In the genomic region with DNA sequence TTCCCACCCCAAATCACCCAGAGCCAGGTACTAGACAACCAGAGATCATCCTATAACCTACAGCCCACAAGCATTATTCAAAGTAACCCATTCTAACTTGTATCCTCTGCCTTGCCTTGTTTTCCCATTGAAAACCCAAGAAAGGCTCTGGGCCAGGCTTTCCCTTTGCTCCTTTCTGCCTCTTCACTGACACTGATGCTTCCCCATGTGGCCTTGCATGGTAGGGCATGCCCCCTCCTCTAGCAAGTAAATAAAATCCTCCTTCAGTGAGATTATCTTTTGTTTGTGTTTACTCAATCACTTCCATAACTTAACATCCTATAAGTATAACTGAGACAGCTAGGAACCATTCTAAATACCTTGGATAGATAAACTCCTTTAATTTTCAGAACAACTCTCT, we compare ENCODE assay signal across 36 cellular contexts.
"Had no signal": no experiment of that assay in that cellular context is flagged by ENCODE, and none has a peak within 500 bp of the region (broad histone marks: within the 10 kb centered on the region; RNA-seq: fewer than 3 reads in every experiment).

No MANE protein-coding gene starts in this region.

- H3K79me2 ChIP-seq: parathyroid adenoma had no signal

- H3K9ac ChIP-seq: parathyroid adenoma had no signal

- H3K27me3 Mint-ChIP-seq: activated CD4-positive, alpha-beta T cell treated with anti-CD3 and anti-CD28 coated beads, Interleukin-2, amount 10 ng/mL, durations not matched to agents 24 days and 14 days; stimulated activated memory B cell treated with anti-CD40 and anti-IgM and Interleukin-4, amounts not matched to agents 10 μg/mL and 1 μg/mL and 100 μg/mL, for 72 hours had no signal

- H3K4me2 ChIP-seq: smooth muscle cell had no signal

- H3K9me3 Mint-ChIP-seq: activated CD4-positive, alpha-beta memory T cell treated with anti-CD3 and anti-CD28 coated beads for 36 hours; activated CD4-positive, alpha-beta T cell treated with anti-CD3 and anti-CD28 coated beads, Interleukin-2, amount 10 ng/mL, durations not matched to agents 24 days and 14 days; activated naive CD4-positive, alpha-beta T cell treated with anti-CD3 and anti-CD28 coated beads, Interleukin-2, amount 10 ng/mL, durations not matched to agents 7 days and 5 days; activated naive CD8-positive, alpha-beta T cell treated with anti-CD3 and anti-CD28 coated beads, Interleukin-2, amount 10 ng/mL, durations not matched to agents 7 days and 5 days; mesothelial cell of epicardium; stimulated activated memory B cell treated with anti-CD40 and anti-IgM and Interleukin-4, amounts not matched to agents 10 μg/mL and 1 μg/mL and 100 μg/mL, for 72 hours; stimulated activated naive CD8-positive, alpha-beta T cell treated with anti-CD3 and anti-CD28 coated beads, Interleukin-15, amount 100 ng/mL, for 72 hours; T-helper 1 cell treated with Interleukin-12 subunit alpha and Interleukin-12 subunit beta and Interleukin-4 antibody, amounts not matched to agents 30 μg/mL and 1 μg/mL, for 36 hours had no signal

- H3K4me1 ChIP-seq: parathyroid adenoma, right atrium auricular region, upper lobe of left lung, vagina had no signal

- FAIRE-seq: astrocyte, islet of Langerhans, TTC549 had no signal

- H3K36me3 ChIP-seq: brain microvascular endothelial cell, right atrium auricular region, upper lobe of left lung, vagina had no signal

- H3K4me3 ChIP-seq: coronary artery, dorsolateral prefrontal cortex, right atrium auricular region, smooth muscle cell, upper lobe of left lung, vagina had no signal

- H3K4me1 Mint-ChIP-seq: activated CD4-positive, alpha-beta T cell treated with anti-CD3 and anti-CD28 coated beads, Interleukin-2, amount 10 ng/mL, durations not matched to agents 24 days and 14 days; activated naive CD4-positive, alpha-beta T cell treated with anti-CD3 and anti-CD28 coated beads, Interleukin-2, amount 10 ng/mL, durations not matched to agents 7 days and 5 days; activated naive CD8-positive, alpha-beta T cell treated with anti-CD3 and anti-CD28 coated beads, Interleukin-2, amount 10 ng/mL, durations not matched to agents 7 days and 5 days; mesothelial cell of epicardium; naive B cell; stimulated activated memory B cell treated with anti-CD40 and anti-IgM and Interleukin-4, amounts not matched to agents 10 μg/mL and 1 μg/mL and 100 μg/mL, for 72 hours; stimulated activated naive CD8-positive, alpha-beta T cell treated with anti-CD3 and anti-CD28 coated beads, Interleukin-15, amount 100 ng/mL, for 72 hours had no signal

- H3K27ac ChIP-seq: brain microvascular endothelial cell, coronary artery, dorsolateral prefrontal cortex, parathyroid adenoma, right atrium auricular region, upper lobe of left lung, vagina, VCaP had no signal

- H3K27me3 ChIP-seq: brain microvascular endothelial cell, dorsolateral prefrontal cortex, right atrium auricular region, upper lobe of left lung, vagina had no signal

- H3K36me3 Mint-ChIP-seq: activated CD4-positive, alpha-beta memory T cell treated with anti-CD3 and anti-CD28 coated beads for 36 hours; activated naive CD4-positive, alpha-beta T cell treated with anti-CD3 and anti-CD28 coated beads, Interleukin-2, amount 10 ng/mL, durations not matched to agents 7 days and 5 days; activated naive CD8-positive, alpha-beta T cell treated with anti-CD3 and anti-CD28 coated beads, Interleukin-2, amount 10 ng/mL, durations not matched to agents 7 days and 5 days; mesothelial cell of epicardium; naive B cell; stimulated activated memory B cell treated with anti-CD40 and anti-IgM and Interleukin-4, amounts not matched to agents 10 μg/mL and 1 μg/mL and 100 μg/mL, for 72 hours had no signal

- H3K9me3 ChIP-seq: right atrium auricular region, upper lobe of left lung, vagina had no signal

- DNase-seq: activated CD4-positive, alpha-beta memory T cell treated with anti-CD3 and anti-CD28 coated beads for 36 hours; activated CD4-positive, alpha-beta T cell treated with anti-CD3 and anti-CD28 coated beads, Interleukin-2, amount 10 ng/mL, durations not matched to agents 24 days and 14 days; activated CD8-positive, alpha-beta memory T cell treated with anti-CD3 and anti-CD28 coated beads, Interleukin-2, amount 50 U/mL, for 4 hours; activated gamma-delta T cell; activated naive CD4-positive, alpha-beta T cell treated with anti-CD3 and anti-CD28 coated beads, Interleukin-2, amount 10 ng/mL, durations not matched to agents 7 days and 5 days; activated naive CD8-positive, alpha-beta T cell treated with anti-CD3 and anti-CD28 coated beads, Interleukin-2, amount 10 ng/mL, durations not matched to agents 7 days and 5 days; activated T-cell treated with anti-CD3 and anti-CD28 coated beads, Interleukin-2, amount 50 U/mL, for 1 hour; brain microvascular endothelial cell; dorsolateral prefrontal cortex; effector memory CD4-positive, alpha-beta T cell; erythroblast; head of caudate nucleus; hippocampal formation; left ventricle myocardium superior; naive B cell; nucleus accumbens; stimulated activated CD4-positive, alpha-beta T cell treated with anti-CD3 and anti-CD28 coated beads, Interleukin-1b, Interleukin-23, amount 100 ng/mL, for 48 hours; stimulated activated CD4-positive, alpha-beta T cell treated with anti-CD3 and anti-CD28 coated beads, Interleukin-4, amount 100 ng/mL, for 4 hours; stimulated activated CD8-positive, alpha-beta memory T cell treated with anti-CD3 and anti-CD28 coated beads, Interleukin-4, amount 100 ng/mL, for 48 hours; stimulated activated naive CD8-positive, alpha-beta T cell treated with anti-CD3 and anti-CD28 coated beads, Interleukin-15, amount 100 ng/mL, for 72 hours; substantia nigra; T-helper 9 cell; upper lobe of left lung had no signal

- H3K4me3 Mint-ChIP-seq: activated CD4-positive, alpha-beta memory T cell treated with anti-CD3 and anti-CD28 coated beads for 36 hours; activated CD4-positive, alpha-beta T cell treated with anti-CD3 and anti-CD28 coated beads, Interleukin-2, amount 10 ng/mL, durations not matched to agents 24 days and 14 days; activated naive CD4-positive, alpha-beta T cell treated with anti-CD3 and anti-CD28 coated beads, Interleukin-2, amount 10 ng/mL, durations not matched to agents 7 days and 5 days; activated naive CD8-positive, alpha-beta T cell treated with anti-CD3 and anti-CD28 coated beads, Interleukin-2, amount 10 ng/mL, durations not matched to agents 7 days and 5 days; mesothelial cell of epicardium; naive B cell; stimulated activated memory B cell treated with anti-CD40 and anti-IgM and Interleukin-4, amounts not matched to agents 10 μg/mL and 1 μg/mL and 100 μg/mL, for 72 hours; stimulated activated naive CD8-positive, alpha-beta T cell treated with anti-CD3 and anti-CD28 coated beads, Interleukin-15, amount 100 ng/mL, for 72 hours; T-helper 1 cell treated with Interleukin-12 subunit alpha and Interleukin-12 subunit beta and Interleukin-4 antibody, amounts not matched to agents 30 μg/mL and 1 μg/mL, for 36 hours had no signal

- ATAC-seq: activated CD4-positive, CD25-positive, alpha-beta regulatory T cell treated with anti-CD3 and anti-CD28 coated beads, Interleukin-2, amount 50 U/mL, for 24 hours; left ventricle myocardium superior; stimulated activated memory B cell treated with anti-CD40 and anti-IgM and Interleukin-4, amounts not matched to agents 10 μg/mL and 1 μg/mL and 100 μg/mL, for 72 hours; stimulated activated naive CD8-positive, alpha-beta T cell treated with anti-CD3 and anti-CD28 coated beads, Interleukin-15, amount 100 ng/mL, for 72 hours had no signal

- H3K27ac Mint-ChIP-seq: activated CD4-positive, alpha-beta memory T cell treated with anti-CD3 and anti-CD28 coated beads for 36 hours; activated CD4-positive, alpha-beta T cell treated with anti-CD3 and anti-CD28 coated beads, Interleukin-2, amount 10 ng/mL, durations not matched to agents 24 days and 14 days; activated naive CD4-positive, alpha-beta T cell treated with anti-CD3 and anti-CD28 coated beads, Interleukin-2, amount 10 ng/mL, durations not matched to agents 7 days and 5 days; activated naive CD8-positive, alpha-beta T cell treated with anti-CD3 and anti-CD28 coated beads, Interleukin-2, amount 10 ng/mL, durations not matched to agents 7 days and 5 days; mesothelial cell of epicardium; naive B cell; stimulated activated memory B cell treated with anti-CD40 and anti-IgM and Interleukin-4, amounts not matched to agents 10 μg/mL and 1 μg/mL and 100 μg/mL, for 72 hours; stimulated activated naive CD8-positive, alpha-beta T cell treated with anti-CD3 and anti-CD28 coated beads, Interleukin-15, amount 100 ng/mL, for 72 hours; T-helper 1 cell treated with Interleukin-12 subunit alpha and Interleukin-12 subunit beta and Interleukin-4 antibody, amounts not matched to agents 30 μg/mL and 1 μg/mL, for 36 hours had no signal

- H2AFZ ChIP-seq: parathyroid adenoma had no signal
